8 cellular contexts compared by ENCODE assay signal in genomic region chr18:76256897-76257500, GRCh38.
DNase-seq lines count a peak whose midpoint lies in the region; ATAC-seq lines count a peak whose summit lies in the region.

No MANE protein-coding gene starts in this region.

- no peak for DNase-seq in Right ventricle myocardium superior
- DNase-seq in Right ventricle myocardium inferior (ENCODE audit: missing footprints): no peak
- peak; percentile 32 for DNase-seq in OCI-M1 (lab: John Stamatoyannopoulos, UW)
- peak; percentile 62 for DNase-seq in fibroblast of gingiva (ENCODE audit: low read depth)
- peak; percentile 60 for DNase-seq in renal cortical epithelial cell (ENCODE audit: low read depth)

- peak; percentile 74 for ATAC-seq in Right ventricle myocardium superior (ENCODE audit: poor library complexity)
- no peak for ATAC-seq in Right ventricle myocardium inferior
- no peak for ATAC-seq in HG03460 (IDR thresholded peaks at IDR 0.05; ENCODE audit: unreplicated experiment)
- no peak for ATAC-seq in GM21423 (IDR thresholded peaks at IDR 0.05; ENCODE audit: unreplicated experiment)
- ATAC-seq in HG02840 (IDR thresholded peaks at IDR 0.05; ENCODE audit: low FRiP score, unreplicated experiment): no peak

- intact Hi-C loops in Right ventricle myocardium superior (cut with DNase I) (loop anchor here (5.0 kb wide), 1 partner anchor 375 kb away; no protein-coding TSS in a partner anchor), Right ventricle myocardium inferior (cut with DNase I) (loop anchor here (5.0 kb wide), 1 partner anchor 370 kb away; no protein-coding TSS in a partner anchor)

Comparison
In these comparisons a context has a peak if more than half of its experiments do, and no peak if none do; other contexts are left out.
1. DNase-seq: peak in OCI-M1 (single experiment), fibroblast of gingiva (single experiment) and renal cortical epithelial cell (single experiment); none in Right ventricle myocardium superior (single experiment) and Right ventricle myocardium inferior (single experiment).